10 cellular contexts compared by ENCODE assay signal in genomic region chr5:149429839-149430721, GRCh38. TPM values are rescaled to one million over a fixed set of nuclear protein-coding genes. Genes with fewer than 3 reads are reported as not detected.
A peak's percentile ranks its signal among the peaks of the same experiment; 100 is the strongest.
DNase-seq lines count a peak whose midpoint lies in the region; ATAC-seq, FAIRE-seq and TF ChIP-seq lines count a peak whose summit lies in the region.
"Had no signal": no experiment of that assay in that cellular context is flagged by ENCODE, and none has a peak within 500 bp of the region (broad histone marks: within the 10 kb centered on the region; RNA-seq: fewer than 3 reads in every experiment).

No MANE protein-coding gene starts in this region.

- DNase-seq in D721Med (ENCODE audit: insufficient read length, low spot score), result no peak
- no peak for DNase-seq in PC-3
- peak; percentile 34 to 60 for DNase-seq in fibroblast of lung (ENCODE audit: low read depth in 2 of 2)
- DNase-seq in osteoblast (ENCODE audit: insufficient read length, low spot score, missing footprints), result peak; percentile 79
- DNase-seq in T-helper 2 cell, result no peak
- DNase-seq in NCI-H774 (lab: John Stamatoyannopoulos, UW), result no peak
- DNase-seq in NK-92 (lab: John Stamatoyannopoulos, UW; ENCODE audit: unreplicated experiment), result no peak
- no peak for DNase-seq in NCI-H748 treated with DMSO at 0.1 percent for 48 hours (lab: John Stamatoyannopoulos, UW)
- DNase-seq: effector CD8-positive, alpha-beta T cell had no signal

- no peaks in the 10 kb centered on the region for H3K36me3 ChIP-seq in PC-3 (ENCODE audit: low read depth, low read length)
- H3K36me3 ChIP-seq in fibroblast of lung (ENCODE audit: control insufficient read depth, insufficient read depth, low read length), result peaks cover 33% of the 10 kb centered on the region
- peaks cover 67% of the 10 kb centered on the region for H3K36me3 ChIP-seq in osteoblast (ENCODE audit: insufficient read depth, low read length)

- CTCF ChIA-PET in PC-3 (lab: Charles Lee), result no interaction called here

- H3K27me3 ChIP-seq in PC-3 (ENCODE audit: low read length) (no peaks in the 10 kb centered on the region), fibroblast of lung (ENCODE audit: control insufficient read depth, insufficient read depth, low read length) (no peaks in the 10 kb centered on the region), osteoblast (ENCODE audit: insufficient read depth, low read length) (no peaks in the 10 kb centered on the region)

- H3K9me3 ChIP-seq in PC-3 (ENCODE audit: low read length) (no peaks in the 10 kb centered on the region), fibroblast of lung (ENCODE audit: control insufficient read depth, insufficient read depth, low read depth, low read length) (no peaks in the 10 kb centered on the region), osteoblast (ENCODE audit: low read depth, low read length) (no peaks in the 10 kb centered on the region)

- ATAC-seq in PC-3, result no peak

- H4K20me1 ChIP-seq in PC-3 (ENCODE audit: low read length), result no peaks in the 10 kb centered on the region
- no peaks in the 10 kb centered on the region for H4K20me1 ChIP-seq in fibroblast of lung (ENCODE audit: control insufficient read depth, extremely low read depth, insufficient read depth, low read length)
- H4K20me1 ChIP-seq in osteoblast (ENCODE audit: insufficient read depth, low read length), result peaks cover 30% of the 10 kb centered on the region

- H3K9ac ChIP-seq in PC-3 (ENCODE audit: low read length) (no peak overlapping the region), fibroblast of lung (ENCODE audit: insufficient read depth, low read length) (no peak overlapping the region)

- H3K4me1 ChIP-seq in PC-3 (ENCODE audit: insufficient read depth, low read length) (peaks cover 3% of the 10 kb centered on the region; the same call in 1 of the 2 replicates), fibroblast of lung (ENCODE audit: control insufficient read depth, extremely low read depth, insufficient read depth, low read length) (peaks cover 26% of the 10 kb centered on the region), osteoblast (ENCODE audit: insufficient read depth, low read length) (peaks cover 5% of the 10 kb centered on the region)

- no peak for FAIRE-seq in D721Med (lab: Jason Lieb, UNC)

- no peaks in the 10 kb centered on the region for H3K9me2 ChIP-seq in PC-3 (replicated peaks; ENCODE audit: low read length)

- peak; percentile 1 for TF ChIP-seq CTCF in D721Med (IDR thresholded peaks at IDR 0.05; ENCODE audit: insufficient read depth, missing control alignments)
- peak; percentile 50 for TF ChIP-seq CTCF in PC-3 (conservative IDR thresholded peaks at IDR 0.05; ENCODE audit: low read depth, low read length)
- TF ChIP-seq CTCF in fibroblast of lung (conservative IDR thresholded peaks at IDR 0.05 in 1 of 2, IDR thresholded peaks at IDR 0.05 in 1 of 2; ENCODE audit: low read depth in 1 of 2, low read length in 2 of 2), result peak; percentile 29 to 41
- TF ChIP-seq CTCF in osteoblast (IDR thresholded peaks at IDR 0.05; ENCODE audit: extremely low read depth, low read depth, low read length), result no peak

- no peaks in the 10 kb centered on the region for H3F3A ChIP-seq in PC-3 (ENCODE audit: low read length, unreplicated experiment)

- intact Hi-C loops in PC-3 (cut with micrococcal nuclease), result loop anchor here (2.0 kb wide), 1 partner anchor 113 kb away; no protein-coding TSS in a partner anchor

- no TSS peak for BruUV-seq in PC-3 (replicated peaks; lab: Mats Ljungman, UMichigan)

- POLR2A ChIA-PET in PC-3 (lab: Charles Lee; ENCODE audit: unreplicated experiment), result no interaction called here

- H2AFZ ChIP-seq in PC-3 (ENCODE audit: low read length) (no peak overlapping the region), fibroblast of lung (ENCODE audit: low read length) (no peak overlapping the region), osteoblast (ENCODE audit: low read length) (no peak overlapping the region)

- H3K79me2 ChIP-seq in PC-3 (ENCODE audit: low read length) (no peaks in the 10 kb centered on the region), fibroblast of lung (ENCODE audit: control insufficient read depth, insufficient read depth, low read length) (no peaks in the 10 kb centered on the region), osteoblast (ENCODE audit: insufficient read depth, low read length) (no peaks in the 10 kb centered on the region)

- H3K4me3 ChIP-seq in PC-3 (ENCODE audit: low read length) (no peak overlapping the region), fibroblast of lung (replicated peaks in 1 of 4; ENCODE audit: control extremely low read depth in 1 of 4, insufficient read depth in 1 of 4, low read depth in 3 of 4, low read length in 4 of 4) (no peak overlapping the region), osteoblast (ENCODE audit: insufficient read depth, low read length) (no peak overlapping the region)

- H3K27ac ChIP-seq in PC-3 (ENCODE audit: low read length) (no peak overlapping the region), fibroblast of lung (ENCODE audit: insufficient read depth, low read length) (peak overlapping the region; percentile 75), osteoblast (ENCODE audit: low read depth, low read length) (peak overlapping the region; percentile 55)

- no peak overlapping the region for H3K4me2 ChIP-seq in PC-3 (ENCODE audit: low read length)
- no peak overlapping the region for H3K4me2 ChIP-seq in fibroblast of lung (ENCODE audit: extremely low read depth, insufficient read depth, low read length)
- H3K4me2 ChIP-seq in osteoblast (ENCODE audit: insufficient read depth, low read length), result no peak overlapping the region

RNA-seq across cellular contexts. Expression of gene IL17B, which starts 51.0 kb away (rescaled TPM):
- total RNA-seq in PC-3 (2014; rRNA removed) (not detected in 2 replicates), fibroblast of lung (not detected in 2 replicates), osteoblast (0.29 TPM in 1 of 2 replicates, not detected in the other)
- polyA plus RNA-seq in fibroblast of lung, result 0.34 TPM in 1 of 2 replicates, not detected in the other
- polyA plus RNA-seq in fibroblast of lung (2012), result not detected in 2 replicates
- polyA minus RNA-seq in fibroblast of lung (ENCODE audit: low replicate concordance), result not detected in 2 replicates
- total RNA-seq: renal cortical epithelial cell had no signal

Comparison
In these comparisons a context has a peak if more than half of its experiments do, and no peak if none do; other contexts are left out.
1. DNase-seq: peak in fibroblast of lung (2 of 2) and osteoblast (single experiment); none in D721Med (single experiment), PC-3 (single experiment), T-helper 2 cell (0 of 5), NCI-H774 (single experiment), NK-92 (single experiment) and NCI-H748 treated with DMSO at 0.1 percent for 48 hours (single experiment).